ENCODE assay signal across 1 cellular context in the genomic region with DNA sequence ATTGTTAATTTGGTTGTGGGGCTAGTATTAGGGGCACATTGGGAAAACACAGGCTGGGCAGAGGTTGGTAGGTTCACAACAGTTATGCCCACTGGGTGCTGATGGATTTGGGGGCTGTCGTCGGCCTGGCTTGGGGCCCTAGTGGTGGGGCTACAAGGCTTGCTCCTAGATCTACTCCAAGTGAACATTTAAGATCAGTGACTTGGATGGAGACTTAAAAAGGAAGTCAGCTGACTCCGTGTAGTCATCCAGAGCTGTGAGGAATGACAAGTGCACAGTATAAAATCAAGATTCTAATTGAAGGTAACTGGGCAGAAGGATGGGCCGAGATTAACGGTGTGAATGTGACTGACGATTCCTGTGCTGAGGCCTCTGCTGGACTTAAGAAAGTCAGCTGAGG.
TF ChIP-seq lines count a peak whose summit lies in the region.

No MANE protein-coding gene starts in this region.

TF ChIP-seq in endothelial cell of umbilical vein, 7 proteins besides CTCF, POLR2A, EP300 and RAD21:
- TF ChIP-seq, protein P1, sequence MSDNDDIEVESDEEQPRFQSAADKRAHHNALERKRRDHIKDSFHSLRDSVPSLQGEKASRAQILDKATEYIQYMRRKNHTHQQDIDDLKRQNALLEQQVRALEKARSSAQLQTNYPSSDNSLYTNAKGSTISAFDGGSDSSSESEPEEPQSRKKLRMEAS (IDR thresholded peaks at IDR 0.05; ENCODE audit: insufficient read depth, insufficient read length), result no peak
- TF ChIP-seq JUN (IDR thresholded peaks at IDR 0.05; ENCODE audit: borderline replicate concordance, insufficient read depth, insufficient read length, low read depth), result no peak
TF ChIP-seq in endothelial cell of umbilical vein: peak in this region for 0.
